Comparison of ENCODE assay signal across 8 cellular contexts in the genomic region with DNA sequence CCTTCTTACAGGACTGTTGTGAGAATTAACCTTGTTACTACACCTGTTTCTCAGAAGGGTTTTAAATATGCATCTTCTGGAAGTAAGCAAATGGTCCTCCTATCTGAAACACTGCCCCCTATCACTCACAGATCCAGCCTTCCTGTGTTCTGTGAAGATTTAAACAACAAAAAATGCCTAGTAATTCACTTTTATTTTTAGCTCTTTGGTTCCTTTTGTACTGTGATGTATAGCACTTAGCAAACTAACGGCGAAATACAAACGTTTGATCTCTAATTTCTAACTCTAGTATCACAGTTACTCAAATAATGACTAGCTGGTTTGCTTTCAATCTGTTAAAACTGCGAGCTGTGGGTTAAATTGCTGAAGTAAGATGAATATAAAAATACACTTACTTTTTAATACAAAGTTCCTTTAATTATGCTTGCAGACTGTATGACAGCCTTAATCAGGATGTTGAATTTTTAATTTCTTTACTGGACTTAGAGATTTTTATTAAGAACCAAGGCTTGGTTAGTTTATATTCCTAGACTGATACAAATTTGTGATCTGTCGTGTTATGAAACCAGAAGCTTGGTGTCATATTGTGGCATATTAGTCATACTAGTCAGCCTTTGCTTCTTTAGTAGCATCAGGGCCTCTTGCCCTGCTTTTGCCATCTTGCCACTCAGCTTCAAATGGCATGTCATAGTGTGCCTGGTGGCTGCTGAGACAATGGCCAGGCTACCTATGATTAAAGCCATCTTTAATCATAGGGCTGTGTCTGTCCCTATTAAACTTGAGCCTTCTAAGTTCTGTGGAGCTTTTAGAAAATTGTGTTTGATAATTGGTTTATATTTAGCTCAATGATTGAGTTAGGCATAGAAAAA. TPM values are rescaled to one million over a fixed set of nuclear protein-coding genes. Genes with fewer than 3 reads are reported as not detected.
A peak's percentile ranks its signal among the peaks of the same experiment; 100 is the strongest.
DNase-seq lines count a peak whose midpoint lies in the region; FAIRE-seq and TF ChIP-seq lines count a peak whose summit lies in the region.

No MANE protein-coding gene starts in this region.

- H3K4me1 ChIP-seq in H9 (ENCODE audit: insufficient read depth, low read length) (no peaks in the 10 kb centered on the region), SJCRH30 (peaks cover 4% of the 10 kb centered on the region; the same call in 1 of the 2 replicates)

- no peak overlapping the region for H3K14ac ChIP-seq in H9 (ENCODE audit: insufficient read depth, low read length)

- H3K79me2 ChIP-seq in H9 (ENCODE audit: insufficient read depth, low read length): peaks cover 7% of the 10 kb centered on the region; the same call in 1 of the 2 replicates

- H4K8ac ChIP-seq in H9 (replicated peaks; ENCODE audit: insufficient read length, low read depth, low read length): no peak overlapping the region

- no peaks in the 10 kb centered on the region for H3K23me2 ChIP-seq in H9 (ENCODE audit: insufficient read length, low read depth, low read length, poor library complexity, severe bottlenecking)

- H3K27ac ChIP-seq in H9 (ENCODE audit: insufficient read length, low read depth, low read length): no peak overlapping the region
- no peak overlapping the region for H3K27ac ChIP-seq in SJCRH30

- no peak overlapping the region for H3K4me3 Mint-ChIP-seq in H9
- H3K4me3 Mint-ChIP-seq in dendritic cell treated with granulocyte-macrophage colony-stimulating factor and Interleukin-4, amounts not matched to agents 40 ng/mL and 50 ng/mL, for 4 days: no peak overlapping the region

- no peak overlapping the region for H3K4me2 ChIP-seq in H9 (ENCODE audit: insufficient read depth, insufficient read length, low read length)

- peak; percentile 25; the same call in 1 of the 2 replicates for TF ChIP-seq CTCF in GM12875 (IDR thresholded peaks at IDR 0.05; ENCODE audit: borderline replicate concordance, insufficient read depth, low read depth, low read length)
- peak; percentile 54; the same call in 2 of the 3 replicates for TF ChIP-seq CTCF in H9 (conservative IDR thresholded peaks at IDR 0.05)

- no peak overlapping the region for H2BK12ac ChIP-seq in H9 (ENCODE audit: insufficient read length, low read depth, low read length)

- no peak overlapping the region for H3K4ac ChIP-seq in H9 (ENCODE audit: low read depth, low read length)

- no CpG with 5 or more reads among the region's 5 CpGs for WGBS in H9 (ENCODE audit: extremely low coverage, insufficient read length, low lambda C conversion rate)

- H2BK20ac ChIP-seq in H9 (ENCODE audit: low read depth, low read length, poor library complexity, severe bottlenecking): no peak overlapping the region

- H3K4me1 Mint-ChIP-seq in H9: 0 out of 4 replicates have a peak, but pooled peaks cover 4 to 7% of the 10 kb centered on the region in 2 experiments
- peaks cover 31% of the 10 kb centered on the region for H3K4me1 Mint-ChIP-seq in dendritic cell treated with granulocyte-macrophage colony-stimulating factor and Interleukin-4, amounts not matched to agents 40 ng/mL and 50 ng/mL, for 4 days (ENCODE audit: low read depth)

- H4K5ac ChIP-seq in H9 (ENCODE audit: insufficient read length, low read depth, low read length): no peak overlapping the region

- H2BK120ac ChIP-seq in H9 (ENCODE audit: low read depth, low read length, poor library complexity, severe bottlenecking): no peak overlapping the region

- H3K27me3 ChIP-seq in H9 (ENCODE audit: insufficient read depth, low read length) (no peaks in the 10 kb centered on the region), SJCRH30 (no peaks in the 10 kb centered on the region)

- H3K27me3 Mint-ChIP-seq in H9 (ENCODE audit: low read depth): no peaks in the 10 kb centered on the region
- no peaks in the 10 kb centered on the region for H3K27me3 Mint-ChIP-seq in dendritic cell treated with granulocyte-macrophage colony-stimulating factor and Interleukin-4, amounts not matched to agents 40 ng/mL and 50 ng/mL, for 4 days

- peaks cover 42% of the 10 kb centered on the region for H3K36me3 ChIP-seq in SJCRH30

- DNase-seq in H9: no peak
- DNase-seq in RCC 7860 (ENCODE audit: low spot score): peak; percentile 56
- DNase-seq in renal cortical epithelial cell (ENCODE audit: low read depth): peak; percentile 29
- no peak for DNase-seq in DMS 273 treated with DMSO at 0.1 percent for 48 hours (lab: John Stamatoyannopoulos, UW)
- no peak for DNase-seq in SJCRH30
- DNase-seq in NCI-H187 (lab: John Stamatoyannopoulos, UW): no peak

- H2AK5ac ChIP-seq in H9 (ENCODE audit: insufficient read length, low read length): no peak overlapping the region

- H2BK15ac ChIP-seq in H9 (ENCODE audit: low read depth, low read length): no peak overlapping the region

- H3K9me3 ChIP-seq in H9 (ENCODE audit: control insufficient read depth, low read depth, low read length) (no peaks in the 10 kb centered on the region), SJCRH30 (replicated peaks) (no peaks in the 10 kb centered on the region)

- no peak overlapping the region for H3K23ac ChIP-seq in H9 (ENCODE audit: insufficient read length, low read depth, low read length)

- no peak overlapping the region for H3T11ph ChIP-seq in H9 (ENCODE audit: low read length)

- no peak overlapping the region for H4K91ac ChIP-seq in H9 (ENCODE audit: insufficient read length, low read depth, low read length)

- no peaks in the 10 kb centered on the region for H4K20me1 ChIP-seq in H9 (ENCODE audit: control insufficient read depth, insufficient read depth, insufficient read length)

- H3K36me3 Mint-ChIP-seq in H9 (ENCODE audit: insufficient read depth in 1 of 3, low read depth in 3 of 3): peaks cover 22 to 42% (median 39%) of the 10 kb centered on the region in 3 experiments
- H3K36me3 Mint-ChIP-seq in dendritic cell treated with granulocyte-macrophage colony-stimulating factor and Interleukin-4, amounts not matched to agents 40 ng/mL and 50 ng/mL, for 4 days (ENCODE audit: low read depth): peaks cover 47% of the 10 kb centered on the region

- peak; percentile 61 for FAIRE-seq in RCC 7860 (lab: Jason Lieb, UNC)

- H3K79me1 ChIP-seq in H9 (ENCODE audit: insufficient read depth, low read depth, low read length, poor library complexity, severe bottlenecking): no peaks in the 10 kb centered on the region

- H3K27ac Mint-ChIP-seq in H9: no peak overlapping the region
- H3K27ac Mint-ChIP-seq in dendritic cell treated with granulocyte-macrophage colony-stimulating factor and Interleukin-4, amounts not matched to agents 40 ng/mL and 50 ng/mL, for 4 days: peak overlapping the region; percentile 43

- intact Hi-C loops in dendritic cell treated with granulocyte-macrophage colony-stimulating factor and Interleukin-4, amounts not matched to agents 40 ng/mL and 50 ng/mL, for 4 days (cut with micrococcal nuclease): no loop called here

- no peak overlapping the region for H2BK5ac ChIP-seq in H9 (ENCODE audit: insufficient read length, low read length)

- H3K4me3 ChIP-seq in GM12875 (ENCODE audit: low read depth, low read length): no peak overlapping the region
- H3K4me3 ChIP-seq in SJCRH30: no peak overlapping the region

- no peak overlapping the region for H3K9ac ChIP-seq in H9 (ENCODE audit: extremely low read depth, insufficient read length, low read length)

- no peak overlapping the region for H3K56ac ChIP-seq in H9 (ENCODE audit: insufficient read length, low read depth, low read length)

- no peak overlapping the region for H3K18ac ChIP-seq in H9 (ENCODE audit: insufficient read length, low read depth, low read length)

- no peaks in the 10 kb centered on the region for H3K9me3 Mint-ChIP-seq in H9
- H3K9me3 Mint-ChIP-seq in dendritic cell treated with granulocyte-macrophage colony-stimulating factor and Interleukin-4, amounts not matched to agents 40 ng/mL and 50 ng/mL, for 4 days: no peaks in the 10 kb centered on the region

- H2AFZ ChIP-seq in H9 (ENCODE audit: low read length): no peak overlapping the region

RNA-seq across cellular contexts. Expression of gene EIF3J, which starts 9.2 kb away (rescaled TPM):
- total RNA-seq in H9 (2021) (114 and 129 TPM in 2 replicates), renal cortical epithelial cell (42.4 and 129 TPM in 2 replicates)
- 84.0 and 96.4 TPM in 2 replicates for total RNA-seq in SJCRH30 (2014; rRNA removed; shearing (Covaris generic))

Comparison
In these comparisons a context has a peak if more than half of its experiments do, and no peak if none do; other contexts are left out.
1. DNase-seq: peak in RCC 7860 (single experiment) and renal cortical epithelial cell (single experiment); none in H9 (single experiment), DMS 273 treated with DMSO at 0.1 percent for 48 hours (single experiment), SJCRH30 (0 of 2) and NCI-H187 (0 of 2).